9 cellular contexts compared by ENCODE assay signal in the genomic region with DNA sequence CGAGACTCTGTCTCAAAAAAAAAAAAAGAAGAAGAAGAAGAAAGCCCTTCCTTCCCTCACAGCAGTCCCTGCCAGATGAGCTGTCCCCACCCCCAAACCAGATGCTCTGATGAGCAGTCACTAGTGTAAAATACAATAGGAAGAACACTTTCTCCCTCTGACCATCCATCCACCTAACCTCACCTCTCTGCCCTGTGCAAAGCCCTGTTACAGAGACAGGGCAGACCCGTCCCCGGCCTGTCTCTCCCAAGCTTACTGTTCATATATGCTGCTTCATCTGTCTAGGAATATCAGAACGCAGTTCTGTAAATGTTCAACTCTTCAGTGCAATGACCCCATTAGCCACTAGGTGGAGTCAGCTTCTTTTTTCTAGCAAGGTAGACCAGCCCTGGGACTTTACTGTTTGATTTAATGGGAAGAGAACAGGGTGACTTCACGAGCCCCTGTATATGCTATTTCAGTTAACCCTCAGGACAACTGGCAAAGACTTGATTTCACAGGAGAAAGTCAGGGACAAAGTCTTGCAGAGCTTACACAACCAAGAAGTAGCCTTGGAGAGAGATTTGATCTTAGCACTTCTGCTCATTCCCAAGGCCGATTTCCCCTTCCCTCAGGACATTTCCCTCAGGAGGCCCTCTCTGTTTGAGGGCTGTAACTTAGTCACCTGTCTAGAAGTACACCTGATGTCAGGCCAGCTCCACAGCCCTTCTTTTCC. TPM values are rescaled to one million over a fixed set of nuclear protein-coding genes. Genes with fewer than 3 reads are reported as not detected.
A peak's percentile ranks its signal among the peaks of the same experiment; 100 is the strongest.
DNase-seq lines count a peak whose midpoint lies in the region; ATAC-seq and TF ChIP-seq lines count a peak whose summit lies in the region.
"Had no signal": no experiment of that assay in that cellular context is flagged by ENCODE, and none has a peak within 500 bp of the region (broad histone marks: within the 10 kb centered on the region; RNA-seq: fewer than 3 reads in every experiment).

No MANE protein-coding gene starts in this region.

- no peak overlapping the region for H3K27ac ChIP-seq in caudate nucleus (ENCODE audit: low read depth, low read length)

- TF ChIP-seq CTCF in GM12801 (IDR thresholded peaks at IDR 0.05; ENCODE audit: extremely low read depth, insufficient read length) (peak; percentile 53), WTC11 (IDR thresholded peaks at IDR 0.05) (peak; percentile 88)

- DNase-seq in NCI-H2227 treated with DMSO at 0.1 percent for 48 hours (lab: John Stamatoyannopoulos, UW), result peak; percentile 78
- peak; percentile 76 for DNase-seq in WTC11 (ENCODE audit: low spot score)
- DNase-seq in caudate nucleus (lab: John Stamatoyannopoulos, UW), result peak in 43 of 61 donors; percentile 6 to 89 (median 32)
- DNase-seq in kidney tubule cell (ENCODE audit: low spot score), result peak; percentile 89
- DNase-seq in stimulated activated CD4-positive, alpha-beta T cell treated with anti-CD3 and anti-CD28 coated beads, Interleukin-4, amount 100 ng/mL, for 1 hour, result peak; percentile 41

- H3K36me3 Mint-ChIP-seq in WTC11, result no peaks in the 10 kb centered on the region

- POLR2A ChIA-PET in WTC11 (lab: Charles Lee), result interaction anchor here (0.7 kb wide), 1 partner anchor 30 kb away, joined by 7 read pairs; no protein-coding TSS in a partner anchor

- ATAC-seq in HG02981 (IDR thresholded peaks at IDR 0.05; ENCODE audit: unreplicated experiment), result peak; percentile 50
- ATAC-seq in WTC11, result peak; percentile 91
- ATAC-seq in HG03196 (IDR thresholded peaks at IDR 0.05; ENCODE audit: unreplicated experiment), result no peak

- no peaks in the 10 kb centered on the region; the same call in 1 of the 2 replicates for H3K27me3 Mint-ChIP-seq in WTC11 (ENCODE audit: low read depth)
- H3K27me3 Mint-ChIP-seq: stimulated activated naive CD8-positive, alpha-beta T cell treated with anti-CD3 and anti-CD28 coated beads, Interleukin-15, Interleukin-2, amounts not matched to agents 100 ng/mL and 50 ng/mL, for 24 hours had no signal

- H3K27ac Mint-ChIP-seq in WTC11, result peak overlapping the region; percentile 22

- peaks cover 3% of the 10 kb centered on the region for H3K4me1 Mint-ChIP-seq in WTC11

- CTCF ChIA-PET in WTC11 (lab: Charles Lee), result interaction anchor here (0.5 to 8.9 kb wide), 45 partner anchors 8 to 1057 kb away, joined by 3 to 156 read pairs (median 4); a partner anchor contains a TSS

- peak overlapping the region; percentile 8 for H3K4me3 Mint-ChIP-seq in WTC11
- H3K4me3 Mint-ChIP-seq: stimulated activated naive CD8-positive, alpha-beta T cell treated with anti-CD3 and anti-CD28 coated beads, Interleukin-15, Interleukin-2, amounts not matched to agents 100 ng/mL and 50 ng/mL, for 24 hours had no signal

- no peaks in the 10 kb centered on the region for H3K9me3 Mint-ChIP-seq in WTC11
- H3K9me3 Mint-ChIP-seq: stimulated activated naive CD8-positive, alpha-beta T cell treated with anti-CD3 and anti-CD28 coated beads, Interleukin-15, Interleukin-2, amounts not matched to agents 100 ng/mL and 50 ng/mL, for 24 hours had no signal

TF ChIP-seq in WTC11, 78 proteins besides CTCF, POLR2A, EP300 and RAD21:
- no peak for TF ChIP-seq ZNF317 (CRISPR knock-in tag; IDR thresholded peaks at IDR 0.05; ENCODE audit: borderline replicate concordance, low read depth)
- TF ChIP-seq, protein P1, sequence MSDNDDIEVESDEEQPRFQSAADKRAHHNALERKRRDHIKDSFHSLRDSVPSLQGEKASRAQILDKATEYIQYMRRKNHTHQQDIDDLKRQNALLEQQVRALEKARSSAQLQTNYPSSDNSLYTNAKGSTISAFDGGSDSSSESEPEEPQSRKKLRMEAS (CRISPR knock-in tag; IDR thresholded peaks at IDR 0.05), result no peak
- TF ChIP-seq, protein P2, sequence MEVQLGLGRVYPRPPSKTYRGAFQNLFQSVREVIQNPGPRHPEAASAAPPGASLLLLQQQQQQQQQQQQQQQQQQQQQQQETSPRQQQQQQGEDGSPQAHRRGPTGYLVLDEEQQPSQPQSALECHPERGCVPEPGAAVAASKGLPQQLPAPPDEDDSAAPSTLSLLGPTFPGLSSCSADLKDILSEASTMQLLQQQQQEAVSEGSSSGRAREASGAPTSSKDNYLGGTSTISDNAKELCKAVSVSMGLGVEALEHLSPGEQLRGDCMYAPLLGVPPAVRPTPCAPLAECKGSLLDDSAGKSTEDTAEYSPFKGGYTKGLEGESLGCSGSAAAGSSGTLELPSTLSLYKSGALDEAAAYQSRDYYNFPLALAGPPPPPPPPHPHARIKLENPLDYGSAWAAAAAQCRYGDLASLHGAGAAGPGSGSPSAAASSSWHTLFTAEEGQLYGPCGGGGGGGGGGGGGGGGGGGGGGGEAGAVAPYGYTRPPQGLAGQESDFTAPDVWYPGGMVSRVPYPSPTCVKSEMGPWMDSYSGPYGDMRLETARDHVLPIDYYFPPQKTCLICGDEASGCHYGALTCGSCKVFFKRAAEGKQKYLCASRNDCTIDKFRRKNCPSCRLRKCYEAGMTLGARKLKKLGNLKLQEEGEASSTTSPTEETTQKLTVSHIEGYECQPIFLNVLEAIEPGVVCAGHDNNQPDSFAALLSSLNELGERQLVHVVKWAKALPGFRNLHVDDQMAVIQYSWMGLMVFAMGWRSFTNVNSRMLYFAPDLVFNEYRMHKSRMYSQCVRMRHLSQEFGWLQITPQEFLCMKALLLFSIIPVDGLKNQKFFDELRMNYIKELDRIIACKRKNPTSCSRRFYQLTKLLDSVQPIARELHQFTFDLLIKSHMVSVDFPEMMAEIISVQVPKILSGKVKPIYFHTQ (CRISPR knock-in tag; IDR thresholded peaks at IDR 0.05), result no peak
- TF ChIP-seq, protein P3, sequence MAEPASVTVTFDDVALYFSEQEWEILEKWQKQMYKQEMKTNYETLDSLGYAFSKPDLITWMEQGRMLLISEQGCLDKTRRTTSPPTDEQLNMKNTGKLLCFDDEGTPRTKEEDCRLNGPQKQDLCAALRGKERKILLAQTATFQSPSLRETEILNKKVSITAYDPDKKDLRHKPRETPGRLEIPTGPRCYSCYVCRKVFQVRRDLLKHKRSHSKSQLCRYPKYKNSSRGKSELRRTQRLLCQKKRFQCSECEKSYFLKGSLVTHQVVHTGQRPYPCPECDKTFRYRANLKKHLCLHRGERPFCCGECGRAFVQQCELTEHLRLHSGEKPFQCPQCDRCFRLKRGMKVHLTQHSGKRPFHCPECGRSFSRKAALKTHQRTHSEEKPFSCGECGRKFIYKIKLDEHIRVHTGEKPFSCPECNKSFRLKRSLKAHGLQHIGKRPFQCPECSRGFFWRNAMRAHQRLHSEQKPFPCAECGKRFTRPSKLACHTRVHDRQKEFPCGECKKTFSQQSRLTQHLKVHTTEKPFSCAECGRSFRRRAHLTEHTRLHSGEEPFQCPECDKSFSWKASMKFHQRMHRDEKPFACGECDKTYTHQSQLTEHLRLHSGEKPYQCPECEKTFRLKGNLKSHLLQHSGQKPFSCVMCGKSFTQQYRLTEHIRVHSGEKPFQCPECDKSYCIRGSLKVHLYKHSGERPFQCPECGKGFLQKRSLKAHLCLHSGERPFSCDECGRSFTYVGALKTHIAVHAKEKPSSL (CRISPR knock-in tag; conservative IDR thresholded peaks at IDR 0.05), result no peak
- TF ChIP-seq ZNF671 (CRISPR knock-in tag; IDR thresholded peaks at IDR 0.05), result no peak
- no peak for TF ChIP-seq TEAD1 (CRISPR knock-in tag; IDR thresholded peaks at IDR 0.05)
- no peak for TF ChIP-seq JAZF1 (CRISPR knock-in tag; IDR thresholded peaks at IDR 0.05)
- TF ChIP-seq, protein P4, sequence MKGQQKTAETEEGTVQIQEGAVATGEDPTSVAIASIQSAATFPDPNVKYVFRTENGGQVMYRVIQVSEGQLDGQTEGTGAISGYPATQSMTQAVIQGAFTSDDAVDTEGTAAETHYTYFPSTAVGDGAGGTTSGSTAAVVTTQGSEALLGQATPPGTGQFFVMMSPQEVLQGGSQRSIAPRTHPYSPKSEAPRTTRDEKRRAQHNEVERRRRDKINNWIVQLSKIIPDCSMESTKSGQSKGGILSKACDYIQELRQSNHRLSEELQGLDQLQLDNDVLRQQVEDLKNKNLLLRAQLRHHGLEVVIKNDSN (CRISPR knock-in tag; IDR thresholded peaks at IDR 0.05), result no peak
- TF ChIP-seq, protein P5, sequence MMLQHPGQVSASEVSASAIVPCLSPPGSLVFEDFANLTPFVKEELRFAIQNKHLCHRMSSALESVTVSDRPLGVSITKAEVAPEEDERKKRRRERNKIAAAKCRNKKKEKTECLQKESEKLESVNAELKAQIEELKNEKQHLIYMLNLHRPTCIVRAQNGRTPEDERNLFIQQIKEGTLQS (CRISPR knock-in tag; conservative IDR thresholded peaks at IDR 0.05), result no peak
- TF ChIP-seq, protein P6, sequence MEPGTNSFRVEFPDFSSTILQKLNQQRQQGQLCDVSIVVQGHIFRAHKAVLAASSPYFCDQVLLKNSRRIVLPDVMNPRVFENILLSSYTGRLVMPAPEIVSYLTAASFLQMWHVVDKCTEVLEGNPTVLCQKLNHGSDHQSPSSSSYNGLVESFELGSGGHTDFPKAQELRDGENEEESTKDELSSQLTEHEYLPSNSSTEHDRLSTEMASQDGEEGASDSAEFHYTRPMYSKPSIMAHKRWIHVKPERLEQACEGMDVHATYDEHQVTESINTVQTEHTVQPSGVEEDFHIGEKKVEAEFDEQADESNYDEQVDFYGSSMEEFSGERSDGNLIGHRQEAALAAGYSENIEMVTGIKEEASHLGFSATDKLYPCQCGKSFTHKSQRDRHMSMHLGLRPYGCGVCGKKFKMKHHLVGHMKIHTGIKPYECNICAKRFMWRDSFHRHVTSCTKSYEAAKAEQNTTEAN (CRISPR knock-in tag; IDR thresholded peaks at IDR 0.05), result no peak
- no peak for TF ChIP-seq CREM (CRISPR knock-in tag; IDR thresholded peaks at IDR 0.05)
- no peak for TF ChIP-seq ESRRA (CRISPR knock-in tag; IDR thresholded peaks at IDR 0.05; ENCODE audit: borderline replicate concordance)
- no peak for TF ChIP-seq RORB (CRISPR knock-in tag; IDR thresholded peaks at IDR 0.05)
- TF ChIP-seq ZNF121 (CRISPR knock-in tag; IDR thresholded peaks at IDR 0.05), result no peak
- TF ChIP-seq, protein P7, sequence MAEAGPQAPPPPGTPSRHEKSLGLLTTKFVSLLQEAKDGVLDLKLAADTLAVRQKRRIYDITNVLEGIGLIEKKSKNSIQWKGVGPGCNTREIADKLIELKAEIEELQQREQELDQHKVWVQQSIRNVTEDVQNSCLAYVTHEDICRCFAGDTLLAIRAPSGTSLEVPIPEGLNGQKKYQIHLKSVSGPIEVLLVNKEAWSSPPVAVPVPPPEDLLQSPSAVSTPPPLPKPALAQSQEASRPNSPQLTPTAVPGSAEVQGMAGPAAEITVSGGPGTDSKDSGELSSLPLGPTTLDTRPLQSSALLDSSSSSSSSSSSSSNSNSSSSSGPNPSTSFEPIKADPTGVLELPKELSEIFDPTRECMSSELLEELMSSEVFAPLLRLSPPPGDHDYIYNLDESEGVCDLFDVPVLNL (CRISPR knock-in tag; IDR thresholded peaks at IDR 0.05; ENCODE audit: borderline replicate concordance, low read depth), result no peak
- no peak for TF ChIP-seq ETV6 (CRISPR knock-in tag; IDR thresholded peaks at IDR 0.05)

RNA-seq across cellular contexts. Expression of a gene that starts 14.9 kb away (rescaled TPM):
- total RNA-seq in WTC11 (2021), result 108 to 122 TPM (median 111 TPM) in 3 replicates

RNA-seq across cellular contexts. Expression of a gene that starts 49.3 kb away (rescaled TPM):
- total RNA-seq in WTC11 (2021), result 18.4 to 25.4 TPM (median 19.4 TPM) in 3 replicates

Comparison
In these comparisons a context has a peak if more than half of its experiments do, and no peak if none do; other contexts are left out.
1. DNase-seq: peak in every context shown above with its lines; median percentile 89 in kidney tubule cell; 78 in NCI-H2227 treated with DMSO at 0.1 percent for 48 hours; 76 in WTC11; 41 in stimulated activated CD4-positive, alpha-beta T cell treated with anti-CD3 and anti-CD28 coated beads, Interleukin-4, amount 100 ng/mL, for 1 hour; 32 in caudate nucleus.